Comparison of ENCODE assay signal across 22 cellular contexts in the genomic region with DNA sequence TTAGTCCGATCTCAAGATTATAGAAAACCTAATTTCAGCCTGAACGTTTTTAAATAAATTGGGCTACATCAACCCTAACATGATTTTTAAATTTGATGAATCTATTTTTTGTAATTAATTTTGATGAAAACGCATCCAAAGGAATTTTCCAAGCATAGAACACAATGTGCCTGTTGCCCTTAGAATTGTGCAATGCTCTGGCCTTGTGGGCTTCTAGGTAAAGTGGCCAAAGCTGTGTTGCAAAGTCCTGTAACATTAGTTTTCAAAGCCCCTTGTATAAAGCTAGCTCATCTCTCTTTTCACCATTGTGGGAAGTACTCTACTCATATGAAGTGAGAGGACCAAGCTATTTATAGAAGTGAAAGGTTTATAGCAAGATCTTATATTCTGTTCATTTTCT.
"Had no signal": no experiment of that assay in that cellular context is flagged by ENCODE, and none has a peak within 500 bp of the region (broad histone marks: within the 10 kb centered on the region; RNA-seq: fewer than 3 reads in every experiment).

No MANE protein-coding gene starts in this region.

- H3K4me1 Mint-ChIP-seq: IgD-negative memory B cell had no signal

- H3K4me2 ChIP-seq: SK-N-SH had no signal

- H3K4me1 ChIP-seq: SJSA1 had no signal

- H3K4me3 ChIP-seq: MG63, SJSA1 had no signal

- H3K27ac ChIP-seq: SJSA1 had no signal

- H3K9me2 ChIP-seq: SK-N-SH had no signal

- H3K36me3 ChIP-seq: MG63, SJSA1 had no signal

- H3K36me3 Mint-ChIP-seq: IgD-negative memory B cell had no signal

- H3K27me3 ChIP-seq: MG63, SJSA1 had no signal

- FAIRE-seq: RCC 7860 had no signal

- DNase-seq: KBM-7, MG63, NCI-H1092, NCI-H1105 treated with DMSO at 0.1 percent for 48 hours, NCI-H1417 treated with DMSO at 0.1 percent for 48 hours, NCI-H187, NCI-H2081, NCI-H2171, NCI-H226, NCI-H446, NCI-H510A, NCI-H524 treated with DMSO at 0.1 percent for 48 hours, NCI-H69, NCI-H774, Right ventricle myocardium superior, RPMI8226, SIG-M5, SK-N-SH, SW 1271 had no signal

- H3K4me3 Mint-ChIP-seq: IgD-negative memory B cell had no signal

- H3K27me3 Mint-ChIP-seq: IgD-negative memory B cell had no signal

- H3K9ac ChIP-seq: SK-N-SH had no signal

- H3K9me3 ChIP-seq: MG63, SJSA1, SK-N-SH had no signal
